In genomic region chr7:32587431-32587948, GRCh38 we compare ENCODE assay signal across 8 cellular contexts.
DNase-seq lines count a peak whose midpoint lies in the region; FAIRE-seq and TF ChIP-seq lines count a peak whose summit lies in the region.
"Had no signal": no experiment of that assay in that cellular context is flagged by ENCODE, and none has a peak within 500 bp of the region (broad histone marks: within the 10 kb centered on the region; RNA-seq: fewer than 3 reads in every experiment).

No MANE protein-coding gene starts in this region.

- 49 to 59% (median 53%) methylated on average over 9 of the region's 9 CpGs for WGBS in stomach, 5 donors

- H4K20me1 ChIP-seq in astrocyte (ENCODE audit: insufficient read depth, low read length) = no peaks in the 10 kb centered on the region

- H3K4me1 ChIP-seq in astrocyte (ENCODE audit: insufficient read depth, low read length) (peaks cover 40% of the 10 kb centered on the region), stomach (peaks cover 10 to 26% (median 22%) of the 10 kb centered on the region in 4 donors)

- no peak for TF ChIP-seq EP300 in stomach (IDR thresholded peaks at IDR 0.05)

- no peak for TF ChIP-seq POLR2A in stomach (IDR thresholded peaks at IDR 0.05)

- H3K27me3 Mint-ChIP-seq in astrocyte (ENCODE audit: low read depth, unreplicated experiment) = no peaks in the 10 kb centered on the region
- H3K27me3 Mint-ChIP-seq: T-cell had no signal

- peak overlapping the region; percentile 73 for H3K4me2 ChIP-seq in astrocyte (ENCODE audit: low read length)

- DNase-seq in HS-27A (ENCODE audit: low read depth) (peak; percentile 56), astrocyte (ENCODE audit: low read depth) (peak; percentile 87), hepatic stellate cell (ENCODE audit: low spot score) (peak; percentile 41), stomach (no peak), NCI-H2029 (lab: John Stamatoyannopoulos, UW) (no peak), COLO668 (lab: John Stamatoyannopoulos, UW; ENCODE audit: unreplicated experiment) (no peak), NCI-H748 treated with DMSO at 0.1 percent for 48 hours (lab: John Stamatoyannopoulos, UW) (no peak)
- DNase-seq: T-cell had no signal

- H2AFZ ChIP-seq in astrocyte (ENCODE audit: low read depth, low read length) = no peak overlapping the region

- H3K36me3 ChIP-seq in astrocyte (ENCODE audit: insufficient read depth, low read length) (peaks cover 17% of the 10 kb centered on the region), stomach (peaks cover 30 to 65% (median 58%) of the 10 kb centered on the region in 4 donors)

- H3K4me3 ChIP-seq in astrocyte (ENCODE audit: insufficient read depth, low read depth, low read length) (peak overlapping the region; percentile 10), stomach (no peak overlapping the region)

- no peak overlapping the region for H3K4me3 Mint-ChIP-seq in astrocyte (ENCODE audit: unreplicated experiment)
- H3K4me3 Mint-ChIP-seq: T-cell had no signal

- peak overlapping the region; percentile 66 for H3K9ac ChIP-seq in astrocyte (ENCODE audit: low read length)

- no peak for TF ChIP-seq CTCF in astrocyte (IDR thresholded peaks at IDR 0.05; ENCODE audit: insufficient read depth, low read depth, low read length)
- TF ChIP-seq CTCF in stomach (IDR thresholded peaks at IDR 0.05) = no peak

- peak; percentile 65 for FAIRE-seq in astrocyte (lab: Jason Lieb, UNC)

- intact Hi-C loops in stomach (cut with DNase I; ENCODE audit: low total_unique reads) = no loop called here

- H3K27ac Mint-ChIP-seq in astrocyte (ENCODE audit: unreplicated experiment) = peak overlapping the region; percentile 55

- peaks cover 7% of the 10 kb centered on the region for H3K36me3 Mint-ChIP-seq in astrocyte (ENCODE audit: low read depth, unreplicated experiment)

- no peaks in the 10 kb centered on the region for H3K9me3 ChIP-seq in astrocyte (ENCODE audit: insufficient read depth, low read depth, low read length)
- no peaks in the 10 kb centered on the region for H3K9me3 ChIP-seq in stomach

- no peaks in the 10 kb centered on the region for H3K27me3 ChIP-seq in astrocyte (ENCODE audit: insufficient read depth, low read length)
- H3K27me3 ChIP-seq in stomach = no peaks in the 10 kb centered on the region

- no peaks in the 10 kb centered on the region for H3K79me2 ChIP-seq in astrocyte (ENCODE audit: insufficient read depth, low read length)

- no peaks in the 10 kb centered on the region for H3K9me3 Mint-ChIP-seq in astrocyte (ENCODE audit: unreplicated experiment)
- H3K9me3 Mint-ChIP-seq: T-cell had no signal

- H3K27ac ChIP-seq in astrocyte (ENCODE audit: low read depth, low read length) (peak overlapping the region; percentile 89), stomach (peak overlapping the region in 4 of 5 donors; percentile 31 to 77 (median 66))

- H3K4me1 Mint-ChIP-seq in astrocyte (ENCODE audit: low read depth, unreplicated experiment) = peaks cover 46% of the 10 kb centered on the region

Comparison
In these comparisons a context has a peak if more than half of its experiments do, and no peak if none do; other contexts are left out.
1. DNase-seq: peak in HS-27A (single experiment), astrocyte (single experiment) and hepatic stellate cell (single experiment); none in stomach (single experiment), NCI-H2029 (single experiment), COLO668 (single experiment) and NCI-H748 treated with DMSO at 0.1 percent for 48 hours (single experiment).